1 cellular context compared by ENCODE assay signal in the genomic region with DNA sequence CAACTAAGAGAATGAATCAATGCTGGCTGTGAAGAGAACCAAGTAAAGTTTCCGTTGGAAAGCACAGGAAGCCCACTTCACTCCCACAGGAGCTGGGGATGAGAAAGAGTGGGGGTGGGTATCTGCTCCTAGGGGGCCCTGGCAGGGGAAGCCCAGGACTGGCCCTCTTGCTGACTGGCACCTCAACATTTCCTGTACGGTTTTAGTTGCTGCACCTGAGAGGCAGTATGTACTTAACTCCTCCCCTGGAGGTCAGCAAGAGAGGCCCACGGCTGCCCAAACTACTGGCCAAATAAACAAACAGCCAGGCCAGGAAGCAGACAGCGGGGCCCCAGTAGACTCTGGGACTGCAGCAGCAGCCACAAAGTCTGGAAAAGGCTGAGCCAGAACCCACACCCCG.
TF ChIP-seq lines count a peak whose summit lies in the region.

No MANE protein-coding gene starts in this region.

TF ChIP-seq in HepG2, 621 proteins besides CTCF, POLR2A, EP300 and RAD21 (continued from another document and continues in another):
- TF ChIP-seq, protein P1, sequence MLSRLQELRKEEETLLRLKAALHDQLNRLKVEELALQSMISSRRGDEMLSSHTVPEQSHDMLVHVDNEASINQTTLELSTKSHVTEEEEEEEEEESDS (CRISPR knock-in tag; IDR thresholded peaks at IDR 0.05; ENCODE audit: borderline replicate concordance): no peak
- TF ChIP-seq, protein P2, sequence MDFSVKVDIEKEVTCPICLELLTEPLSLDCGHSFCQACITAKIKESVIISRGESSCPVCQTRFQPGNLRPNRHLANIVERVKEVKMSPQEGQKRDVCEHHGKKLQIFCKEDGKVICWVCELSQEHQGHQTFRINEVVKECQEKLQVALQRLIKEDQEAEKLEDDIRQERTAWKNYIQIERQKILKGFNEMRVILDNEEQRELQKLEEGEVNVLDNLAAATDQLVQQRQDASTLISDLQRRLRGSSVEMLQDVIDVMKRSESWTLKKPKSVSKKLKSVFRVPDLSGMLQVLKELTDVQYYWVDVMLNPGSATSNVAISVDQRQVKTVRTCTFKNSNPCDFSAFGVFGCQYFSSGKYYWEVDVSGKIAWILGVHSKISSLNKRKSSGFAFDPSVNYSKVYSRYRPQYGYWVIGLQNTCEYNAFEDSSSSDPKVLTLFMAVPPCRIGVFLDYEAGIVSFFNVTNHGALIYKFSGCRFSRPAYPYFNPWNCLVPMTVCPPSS (IDR thresholded peaks at IDR 0.05): no peak
- TF ChIP-seq MBNL3 (CRISPR knock-in tag; conservative IDR thresholded peaks at IDR 0.05): no peak
- TF ChIP-seq ZFX (CRISPR knock-in tag; IDR thresholded peaks at IDR 0.05; ENCODE audit: low read depth): peak; percentile 34; the same call in 1 of the 2 replicates
- TF ChIP-seq, protein P3, sequence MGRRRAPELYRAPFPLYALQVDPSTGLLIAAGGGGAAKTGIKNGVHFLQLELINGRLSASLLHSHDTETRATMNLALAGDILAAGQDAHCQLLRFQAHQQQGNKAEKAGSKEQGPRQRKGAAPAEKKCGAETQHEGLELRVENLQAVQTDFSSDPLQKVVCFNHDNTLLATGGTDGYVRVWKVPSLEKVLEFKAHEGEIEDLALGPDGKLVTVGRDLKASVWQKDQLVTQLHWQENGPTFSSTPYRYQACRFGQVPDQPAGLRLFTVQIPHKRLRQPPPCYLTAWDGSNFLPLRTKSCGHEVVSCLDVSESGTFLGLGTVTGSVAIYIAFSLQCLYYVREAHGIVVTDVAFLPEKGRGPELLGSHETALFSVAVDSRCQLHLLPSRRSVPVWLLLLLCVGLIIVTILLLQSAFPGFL (CRISPR knock-in tag; IDR thresholded peaks at IDR 0.05): no peak
- no peak for TF ChIP-seq TBX3 (IDR thresholded peaks at IDR 0.05; ENCODE audit: borderline replicate concordance)
- no peak for TF ChIP-seq SMAD3 (CRISPR knock-in tag; IDR thresholded peaks at IDR 0.05)
- TF ChIP-seq CENPT (CRISPR knock-in tag; IDR thresholded peaks at IDR 0.05; ENCODE audit: low read depth): no peak
- no peak for TF ChIP-seq NFKBIZ (CRISPR knock-in tag; IDR thresholded peaks at IDR 0.05)
- TF ChIP-seq RFXANK (CRISPR knock-in tag; IDR thresholded peaks at IDR 0.05): no peak
- TF ChIP-seq, protein P4, sequence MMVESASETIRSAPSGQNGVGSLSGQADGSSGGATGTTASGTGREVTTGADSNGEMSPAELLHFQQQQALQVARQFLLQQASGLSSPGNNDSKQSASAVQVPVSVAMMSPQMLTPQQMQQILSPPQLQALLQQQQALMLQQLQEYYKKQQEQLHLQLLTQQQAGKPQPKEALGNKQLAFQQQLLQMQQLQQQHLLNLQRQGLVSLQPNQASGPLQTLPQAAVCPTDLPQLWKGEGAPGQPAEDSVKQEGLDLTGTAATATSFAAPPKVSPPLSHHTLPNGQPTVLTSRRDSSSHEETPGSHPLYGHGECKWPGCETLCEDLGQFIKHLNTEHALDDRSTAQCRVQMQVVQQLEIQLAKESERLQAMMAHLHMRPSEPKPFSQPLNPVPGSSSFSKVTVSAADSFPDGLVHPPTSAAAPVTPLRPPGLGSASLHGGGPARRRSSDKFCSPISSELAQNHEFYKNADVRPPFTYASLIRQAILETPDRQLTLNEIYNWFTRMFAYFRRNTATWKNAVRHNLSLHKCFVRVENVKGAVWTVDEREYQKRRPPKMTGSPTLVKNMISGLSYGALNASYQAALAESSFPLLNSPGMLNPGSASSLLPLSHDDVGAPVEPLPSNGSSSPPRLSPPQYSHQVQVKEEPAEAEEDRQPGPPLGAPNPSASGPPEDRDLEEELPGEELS (CRISPR knock-in tag; IDR thresholded peaks at IDR 0.05): peak; percentile 84
- TF ChIP-seq MAZ (IDR thresholded peaks at IDR 0.05; ENCODE audit: borderline replicate concordance, low read depth, low read length): no peak
- no peak for TF ChIP-seq MAZ (CRISPR knock-in tag; IDR thresholded peaks at IDR 0.05; ENCODE audit: low read depth)
- no peak for TF ChIP-seq ZNF337 (CRISPR knock-in tag; IDR thresholded peaks at IDR 0.05; ENCODE audit: borderline replicate concordance, low read depth)
- no peak for TF ChIP-seq ZNF660 (CRISPR knock-in tag; IDR thresholded peaks at IDR 0.05; ENCODE audit: borderline replicate concordance, low read depth)
- TF ChIP-seq, protein P5, sequence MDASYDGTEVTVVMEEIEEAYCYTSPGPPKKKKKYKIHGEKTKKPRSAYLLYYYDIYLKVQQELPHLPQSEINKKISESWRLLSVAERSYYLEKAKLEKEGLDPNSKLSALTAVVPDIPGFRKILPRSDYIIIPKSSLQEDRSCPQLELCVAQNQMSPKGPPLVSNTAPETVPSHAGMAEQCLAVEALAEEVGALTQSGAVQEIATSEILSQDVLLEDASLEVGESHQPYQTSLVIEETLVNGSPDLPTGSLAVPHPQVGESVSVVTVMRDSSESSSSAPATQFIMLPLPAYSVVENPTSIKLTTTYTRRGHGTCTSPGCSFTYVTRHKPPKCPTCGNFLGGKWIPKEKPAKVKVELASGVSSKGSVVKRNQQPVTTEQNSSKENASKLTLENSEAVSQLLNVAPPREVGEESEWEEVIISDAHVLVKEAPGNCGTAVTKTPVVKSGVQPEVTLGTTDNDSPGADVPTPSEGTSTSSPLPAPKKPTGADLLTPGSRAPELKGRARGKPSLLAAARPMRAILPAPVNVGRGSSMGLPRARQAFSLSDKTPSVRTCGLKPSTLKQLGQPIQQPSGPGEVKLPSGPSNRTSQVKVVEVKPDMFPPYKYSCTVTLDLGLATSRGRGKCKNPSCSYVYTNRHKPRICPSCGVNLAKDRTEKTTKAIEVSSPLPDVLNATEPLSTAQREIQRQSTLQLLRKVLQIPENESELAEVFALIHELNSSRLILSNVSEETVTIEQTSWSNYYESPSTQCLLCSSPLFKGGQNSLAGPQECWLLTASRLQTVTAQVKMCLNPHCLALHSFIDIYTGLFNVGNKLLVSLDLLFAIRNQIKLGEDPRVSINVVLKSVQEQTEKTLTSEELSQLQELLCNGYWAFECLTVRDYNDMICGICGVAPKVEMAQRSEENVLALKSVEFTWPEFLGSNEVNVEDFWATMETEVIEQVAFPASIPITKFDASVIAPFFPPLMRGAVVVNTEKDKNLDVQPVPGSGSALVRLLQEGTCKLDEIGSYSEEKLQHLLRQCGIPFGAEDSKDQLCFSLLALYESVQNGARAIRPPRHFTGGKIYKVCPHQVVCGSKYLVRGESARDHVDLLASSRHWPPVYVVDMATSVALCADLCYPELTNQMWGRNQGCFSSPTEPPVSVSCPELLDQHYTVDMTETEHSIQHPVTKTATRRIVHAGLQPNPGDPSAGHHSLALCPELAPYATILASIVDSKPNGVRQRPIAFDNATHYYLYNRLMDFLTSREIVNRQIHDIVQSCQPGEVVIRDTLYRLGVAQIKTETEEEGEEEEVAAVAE (CRISPR knock-in tag; IDR thresholded peaks at IDR 0.05; ENCODE audit: borderline replicate concordance): no peak
- peak; percentile 40; the same call in 1 of the 2 replicates for TF ChIP-seq FOXA3 (CRISPR knock-in tag; IDR thresholded peaks at IDR 0.05)
- TF ChIP-seq, protein P6, sequence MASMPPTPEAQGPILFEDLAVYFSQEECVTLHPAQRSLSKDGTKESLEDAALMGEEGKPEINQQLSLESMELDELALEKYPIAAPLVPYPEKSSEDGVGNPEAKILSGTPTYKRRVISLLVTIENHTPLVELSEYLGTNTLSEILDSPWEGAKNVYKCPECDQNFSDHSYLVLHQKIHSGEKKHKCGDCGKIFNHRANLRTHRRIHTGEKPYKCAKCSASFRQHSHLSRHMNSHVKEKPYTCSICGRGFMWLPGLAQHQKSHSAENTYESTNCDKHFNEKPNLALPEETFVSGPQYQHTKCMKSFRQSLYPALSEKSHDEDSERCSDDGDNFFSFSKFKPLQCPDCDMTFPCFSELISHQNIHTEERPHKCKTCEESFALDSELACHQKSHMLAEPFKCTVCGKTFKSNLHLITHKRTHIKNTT (CRISPR knock-in tag; IDR thresholded peaks at IDR 0.05): no peak
- TF ChIP-seq YY1 (IDR thresholded peaks at IDR 0.05; ENCODE audit: insufficient read depth, insufficient replicate concordance, low read depth, low read length): no peak
- TF ChIP-seq KDM5B (CRISPR knock-in tag; IDR thresholded peaks at IDR 0.05; ENCODE audit: borderline replicate concordance): no peak; the same call in 1 of the 2 replicates
- no peak for TF ChIP-seq ZNF546 (CRISPR knock-in tag; conservative IDR thresholded peaks at IDR 0.05)
- TF ChIP-seq, protein P7, sequence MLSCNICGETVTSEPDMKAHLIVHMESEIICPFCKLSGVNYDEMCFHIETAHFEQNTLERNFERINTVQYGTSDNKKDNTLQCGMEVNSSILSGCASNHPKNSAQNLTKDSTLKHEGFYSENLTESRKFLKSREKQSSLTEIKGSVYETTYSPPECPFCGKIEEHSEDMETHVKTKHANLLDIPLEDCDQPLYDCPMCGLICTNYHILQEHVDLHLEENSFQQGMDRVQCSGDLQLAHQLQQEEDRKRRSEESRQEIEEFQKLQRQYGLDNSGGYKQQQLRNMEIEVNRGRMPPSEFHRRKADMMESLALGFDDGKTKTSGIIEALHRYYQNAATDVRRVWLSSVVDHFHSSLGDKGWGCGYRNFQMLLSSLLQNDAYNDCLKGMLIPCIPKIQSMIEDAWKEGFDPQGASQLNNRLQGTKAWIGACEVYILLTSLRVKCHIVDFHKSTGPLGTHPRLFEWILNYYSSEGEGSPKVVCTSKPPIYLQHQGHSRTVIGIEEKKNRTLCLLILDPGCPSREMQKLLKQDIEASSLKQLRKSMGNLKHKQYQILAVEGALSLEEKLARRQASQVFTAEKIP (CRISPR knock-in tag; IDR thresholded peaks at IDR 0.05; ENCODE audit: borderline replicate concordance): no peak
- TF ChIP-seq, protein P8, sequence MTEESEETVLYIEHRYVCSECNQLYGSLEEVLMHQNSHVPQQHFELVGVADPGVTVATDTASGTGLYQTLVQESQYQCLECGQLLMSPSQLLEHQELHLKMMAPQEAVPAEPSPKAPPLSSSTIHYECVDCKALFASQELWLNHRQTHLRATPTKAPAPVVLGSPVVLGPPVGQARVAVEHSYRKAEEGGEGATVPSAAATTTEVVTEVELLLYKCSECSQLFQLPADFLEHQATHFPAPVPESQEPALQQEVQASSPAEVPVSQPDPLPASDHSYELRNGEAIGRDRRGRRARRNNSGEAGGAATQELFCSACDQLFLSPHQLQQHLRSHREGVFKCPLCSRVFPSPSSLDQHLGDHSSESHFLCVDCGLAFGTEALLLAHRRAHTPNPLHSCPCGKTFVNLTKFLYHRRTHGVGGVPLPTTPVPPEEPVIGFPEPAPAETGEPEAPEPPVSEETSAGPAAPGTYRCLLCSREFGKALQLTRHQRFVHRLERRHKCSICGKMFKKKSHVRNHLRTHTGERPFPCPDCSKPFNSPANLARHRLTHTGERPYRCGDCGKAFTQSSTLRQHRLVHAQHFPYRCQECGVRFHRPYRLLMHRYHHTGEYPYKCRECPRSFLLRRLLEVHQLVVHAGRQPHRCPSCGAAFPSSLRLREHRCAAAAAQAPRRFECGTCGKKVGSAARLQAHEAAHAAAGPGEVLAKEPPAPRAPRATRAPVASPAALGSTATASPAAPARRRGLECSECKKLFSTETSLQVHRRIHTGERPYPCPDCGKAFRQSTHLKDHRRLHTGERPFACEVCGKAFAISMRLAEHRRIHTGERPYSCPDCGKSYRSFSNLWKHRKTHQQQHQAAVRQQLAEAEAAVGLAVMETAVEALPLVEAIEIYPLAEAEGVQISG (CRISPR knock-in tag; IDR thresholded peaks at IDR 0.05): peak; percentile 37; the same call in 1 of the 2 replicates
- TF ChIP-seq ZNF652 (CRISPR knock-in tag; IDR thresholded peaks at IDR 0.05; ENCODE audit: borderline replicate concordance, low read depth): no peak
- no peak for TF ChIP-seq FOXK2 (IDR thresholded peaks at IDR 0.05)
- no peak for TF ChIP-seq FIP1L1 (IDR thresholded peaks at IDR 0.05; ENCODE audit: borderline replicate concordance, insufficient read depth, low read depth, low read length)
- TF ChIP-seq ZBTB20 (CRISPR knock-in tag; IDR thresholded peaks at IDR 0.05; ENCODE audit: borderline replicate concordance, low read depth): no peak
- no peak for TF ChIP-seq LCORL (IDR thresholded peaks at IDR 0.05)
- peak; percentile 70; the same call in 1 of the 2 replicates for TF ChIP-seq LCORL (CRISPR knock-in tag; IDR thresholded peaks at IDR 0.05)
- TF ChIP-seq ZNF737 (CRISPR knock-in tag; IDR thresholded peaks at IDR 0.05; ENCODE audit: borderline replicate concordance): no peak
- TF ChIP-seq, protein P9, sequence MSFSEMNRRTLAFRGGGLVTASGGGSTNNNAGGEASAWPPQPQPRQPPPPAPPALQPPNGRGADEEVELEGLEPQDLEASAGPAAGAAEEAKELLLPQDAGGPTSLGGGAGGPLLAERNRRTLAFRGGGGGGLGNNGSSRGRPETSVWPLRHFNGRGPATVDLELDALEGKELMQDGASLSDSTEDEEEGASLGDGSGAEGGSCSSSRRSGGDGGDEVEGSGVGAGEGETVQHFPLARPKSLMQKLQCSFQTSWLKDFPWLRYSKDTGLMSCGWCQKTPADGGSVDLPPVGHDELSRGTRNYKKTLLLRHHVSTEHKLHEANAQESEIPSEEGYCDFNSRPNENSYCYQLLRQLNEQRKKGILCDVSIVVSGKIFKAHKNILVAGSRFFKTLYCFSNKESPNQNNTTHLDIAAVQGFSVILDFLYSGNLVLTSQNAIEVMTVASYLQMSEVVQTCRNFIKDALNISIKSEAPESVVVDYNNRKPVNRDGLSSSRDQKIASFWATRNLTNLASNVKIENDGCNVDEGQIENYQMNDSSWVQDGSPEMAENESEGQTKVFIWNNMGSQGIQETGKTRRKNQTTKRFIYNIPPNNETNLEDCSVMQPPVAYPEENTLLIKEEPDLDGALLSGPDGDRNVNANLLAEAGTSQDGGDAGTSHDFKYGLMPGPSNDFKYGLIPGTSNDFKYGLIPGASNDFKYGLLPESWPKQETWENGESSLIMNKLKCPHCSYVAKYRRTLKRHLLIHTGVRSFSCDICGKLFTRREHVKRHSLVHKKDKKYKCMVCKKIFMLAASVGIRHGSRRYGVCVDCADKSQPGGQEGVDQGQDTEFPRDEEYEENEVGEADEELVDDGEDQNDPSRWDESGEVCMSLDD (CRISPR knock-in tag; IDR thresholded peaks at IDR 0.05; ENCODE audit: borderline replicate concordance): no peak
- TF ChIP-seq ZNF563 (CRISPR knock-in tag; IDR thresholded peaks at IDR 0.05): no peak
- no peak for TF ChIP-seq HCFC1 (IDR thresholded peaks at IDR 0.05; ENCODE audit: low read depth, low read length)
- TF ChIP-seq ZNF781 (CRISPR knock-in tag; IDR thresholded peaks at IDR 0.05; ENCODE audit: borderline replicate concordance, not compliant biosample characterization): no peak
- TF ChIP-seq, protein P10, sequence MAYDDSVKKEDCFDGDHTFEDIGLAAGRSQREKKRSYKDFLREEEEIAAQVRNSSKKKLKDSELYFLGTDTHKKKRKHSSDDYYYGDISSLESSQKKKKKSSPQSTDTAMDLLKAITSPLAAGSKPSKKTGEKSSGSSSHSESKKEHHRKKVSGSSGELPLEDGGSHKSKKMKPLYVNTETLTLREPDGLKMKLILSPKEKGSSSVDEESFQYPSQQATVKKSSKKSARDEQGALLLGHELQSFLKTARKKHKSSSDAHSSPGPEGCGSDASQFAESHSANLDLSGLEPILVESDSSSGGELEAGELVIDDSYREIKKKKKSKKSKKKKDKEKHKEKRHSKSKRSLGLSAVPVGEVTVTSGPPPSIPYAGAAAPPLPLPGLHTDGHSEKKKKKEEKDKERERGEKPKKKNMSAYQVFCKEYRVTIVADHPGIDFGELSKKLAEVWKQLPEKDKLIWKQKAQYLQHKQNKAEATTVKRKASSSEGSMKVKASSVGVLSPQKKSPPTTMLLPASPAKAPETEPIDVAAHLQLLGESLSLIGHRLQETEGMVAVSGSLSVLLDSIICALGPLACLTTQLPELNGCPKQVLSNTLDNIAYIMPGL (CRISPR knock-in tag; IDR thresholded peaks at IDR 0.05; ENCODE audit: borderline replicate concordance in 1 of 2, low read depth in 1 of 2): no peak
- TF ChIP-seq, protein P11, sequence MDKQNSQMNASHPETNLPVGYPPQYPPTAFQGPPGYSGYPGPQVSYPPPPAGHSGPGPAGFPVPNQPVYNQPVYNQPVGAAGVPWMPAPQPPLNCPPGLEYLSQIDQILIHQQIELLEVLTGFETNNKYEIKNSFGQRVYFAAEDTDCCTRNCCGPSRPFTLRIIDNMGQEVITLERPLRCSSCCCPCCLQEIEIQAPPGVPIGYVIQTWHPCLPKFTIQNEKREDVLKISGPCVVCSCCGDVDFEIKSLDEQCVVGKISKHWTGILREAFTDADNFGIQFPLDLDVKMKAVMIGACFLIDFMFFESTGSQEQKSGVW (CRISPR knock-in tag; IDR thresholded peaks at IDR 0.05; ENCODE audit: borderline replicate concordance): no peak
